In the genomic region with DNA sequence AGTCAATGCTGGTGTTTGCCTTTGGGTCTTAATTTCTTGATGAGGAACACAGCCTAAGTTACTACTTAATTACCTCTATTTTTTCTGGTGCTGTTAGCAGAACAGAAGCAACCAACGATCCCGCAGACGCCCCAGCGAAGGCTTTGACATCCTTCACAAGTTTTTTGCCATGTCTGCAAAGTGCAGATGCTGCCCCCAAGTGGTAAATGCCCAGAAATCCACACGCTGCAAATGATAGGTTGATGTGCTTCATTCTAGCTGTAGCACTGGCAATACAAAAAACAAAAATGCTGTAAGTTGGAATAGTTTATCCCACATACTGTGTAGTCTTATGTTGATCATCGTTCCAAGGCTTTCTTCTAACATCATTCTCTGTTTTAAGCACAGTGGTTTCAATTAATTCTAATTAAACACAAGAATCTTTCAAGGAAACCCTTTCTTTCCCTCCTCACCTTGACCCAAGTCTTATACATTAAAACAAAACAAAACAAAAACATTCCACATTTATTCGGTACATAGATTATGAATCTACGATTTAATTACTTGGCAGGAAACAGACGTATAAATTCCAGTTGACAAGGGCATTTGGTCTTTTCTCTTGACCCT, we compare ENCODE assay signal across 8 cellular contexts. TPM values are rescaled to one million over a fixed set of nuclear protein-coding genes. Genes with fewer than 3 reads are reported as not detected.
DNase-seq lines count a peak whose midpoint lies in the region; ATAC-seq, FAIRE-seq and TF ChIP-seq lines count a peak whose summit lies in the region.

No MANE protein-coding gene starts in this region.

- no peak overlapping the region; the same call in 1 of the 2 replicates for H3K4me3 Mint-ChIP-seq in HFFc6

- no peaks in the 10 kb centered on the region for H3K27me3 ChIP-seq in bronchial epithelial cell (ENCODE audit: control insufficient read depth, insufficient read depth, low read length)

- ATAC-seq in left colon: peak; percentile 40

- no peaks in the 10 kb centered on the region for H3K36me3 Mint-ChIP-seq in HFFc6 (ENCODE audit: low read depth)

- peak; percentile 79 for TF ChIP-seq CTCF in HFFc6 (IDR thresholded peaks at IDR 0.05)
- TF ChIP-seq CTCF in VCaP (conservative IDR thresholded peaks at IDR 0.05): peak; percentile 84
- peak; percentile 70 for TF ChIP-seq CTCF in bronchial epithelial cell (IDR thresholded peaks at IDR 0.05; ENCODE audit: insufficient read depth, low read length, severe bottlenecking)

- no peak overlapping the region for H3K27ac Mint-ChIP-seq in HFFc6

- no peak overlapping the region for H3K27ac ChIP-seq in VCaP

- H3K9me3 Mint-ChIP-seq in HFFc6: no peaks in the 10 kb centered on the region

- peak; percentile 43 for DNase-seq in HFFc6
- peak; percentile 64 for DNase-seq in NCI-H146 treated with DMSO at 0.1 percent for 48 hours (lab: John Stamatoyannopoulos, UW; ENCODE audit: unreplicated experiment)
- DNase-seq in bronchial epithelial cell (ENCODE audit: low read depth): peak; percentile 53
- peak; percentile 54 to 58 for DNase-seq in left colon
- DNase-seq in stimulated activated CD4-positive, alpha-beta T cell treated with anti-CD3 and anti-CD28 coated beads, TNF-alpha, amount 100 ng/mL, for 24 hours (ENCODE audit: low read depth in 3 of 3): peak; percentile 30 to 38 (median 31)
- DNase-seq in posterior vena cava (ENCODE audit: low spot score): no peak

- H3K27me3 Mint-ChIP-seq in HFFc6 (ENCODE audit: insufficient read depth): no peaks in the 10 kb centered on the region; the same call in 1 of the 2 replicates

- no peak overlapping the region for H3K4me3 ChIP-seq in bronchial epithelial cell (ENCODE audit: low read depth, low read length)

- peaks cover 2% of the 10 kb centered on the region for H3K36me3 ChIP-seq in bronchial epithelial cell (ENCODE audit: control insufficient read depth, insufficient read depth, low read length)

- intact Hi-C loops in left colon (cut with DNase I, micrococcal nuclease): no loop called here
- intact Hi-C loops in posterior vena cava (cut with DNase I): no loop called here

- no peaks in the 10 kb centered on the region; the same call in 1 of the 2 replicates for H3K4me1 Mint-ChIP-seq in HFFc6 (ENCODE audit: low read depth)

- FAIRE-seq in G401.6 (lab: Jason Lieb, UNC): peak; percentile 95
- no peak for FAIRE-seq in bronchial epithelial cell (lab: Jason Lieb, UNC)

RNA-seq across cellular contexts. Expression of gene PNPLA4, which starts 1.2 kb away (rescaled TPM):
- 1 to 10 TPM; 3.4 to 8.3 (median 4.4) TPM for total RNA-seq in HFFc6 (2021; fragmentation: NEBNext Ultra II Directional; extraction: Animal tissue kit (Norgen Biotek cat#: 25700))
- total RNA-seq in bronchial epithelial cell (10.3 and 31.1 TPM in 2 replicates), left colon (10 to 100 TPM; 31.0 to 35.0 TPM), posterior vena cava (10 to 100 TPM; 10.3 to 12.4 TPM)
